In the genomic region with DNA sequence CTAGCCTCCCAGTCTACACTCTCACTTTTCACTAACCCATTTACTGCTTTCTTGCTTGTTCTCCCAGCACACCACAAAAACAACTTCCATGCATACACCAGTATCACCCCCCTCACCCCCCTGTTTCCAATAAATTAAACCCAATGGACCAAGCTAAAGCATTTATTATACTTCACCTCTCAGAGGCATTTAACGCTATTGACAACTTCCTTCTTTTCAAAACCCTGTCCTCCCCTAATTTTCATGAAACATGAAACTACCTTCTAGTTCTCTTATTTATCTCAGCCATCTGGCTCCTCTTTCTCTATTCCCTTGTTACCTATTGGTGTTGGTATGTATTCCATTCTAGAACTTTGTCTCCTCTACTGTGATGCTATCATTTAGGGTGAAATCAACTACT, we compare ENCODE assay signal across 2 cellular contexts.
TF ChIP-seq lines count a peak whose summit lies in the region.

No MANE protein-coding gene starts in this region.

TF ChIP-seq in IMR-90, 13 proteins besides CTCF, POLR2A, EP300 and RAD21:
- TF ChIP-seq, protein P1, sequence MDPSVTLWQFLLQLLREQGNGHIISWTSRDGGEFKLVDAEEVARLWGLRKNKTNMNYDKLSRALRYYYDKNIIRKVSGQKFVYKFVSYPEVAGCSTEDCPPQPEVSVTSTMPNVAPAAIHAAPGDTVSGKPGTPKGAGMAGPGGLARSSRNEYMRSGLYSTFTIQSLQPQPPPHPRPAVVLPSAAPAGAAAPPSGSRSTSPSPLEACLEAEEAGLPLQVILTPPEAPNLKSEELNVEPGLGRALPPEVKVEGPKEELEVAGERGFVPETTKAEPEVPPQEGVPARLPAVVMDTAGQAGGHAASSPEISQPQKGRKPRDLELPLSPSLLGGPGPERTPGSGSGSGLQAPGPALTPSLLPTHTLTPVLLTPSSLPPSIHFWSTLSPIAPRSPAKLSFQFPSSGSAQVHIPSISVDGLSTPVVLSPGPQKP (IDR thresholded peaks at IDR 0.05; ENCODE audit: borderline replicate concordance, low read depth, low read length): no peak
- TF ChIP-seq SMC3 (IDR thresholded peaks at IDR 0.05; ENCODE audit: low read depth, low read length) (no peak), CHD1 (IDR thresholded peaks at IDR 0.05; ENCODE audit: low read depth, low read length) (no peak), NFE2L2 (IDR thresholded peaks at IDR 0.05; ENCODE audit: low read depth, low read length) (no peak), MAZ (IDR thresholded peaks at IDR 0.05; ENCODE audit: borderline replicate concordance, low read depth, low read length) (no peak), MXI1 (IDR thresholded peaks at IDR 0.05; ENCODE audit: borderline replicate concordance, low read depth, low read length) (no peak), RCOR1 (IDR thresholded peaks at IDR 0.05; ENCODE audit: insufficient replicate concordance, low read length) (no peak), RFX5 (IDR thresholded peaks at IDR 0.05; ENCODE audit: low read depth, low read length) (no peak), FOS (IDR thresholded peaks at IDR 0.05; ENCODE audit: low read depth, low read length) (no peak), USF2 (IDR thresholded peaks at IDR 0.05; ENCODE audit: low read depth, low read length) (no peak), BHLHE40 (IDR thresholded peaks at IDR 0.05; ENCODE audit: low read depth, low read length) (no peak), CEBPB (IDR thresholded peaks at IDR 0.05; ENCODE audit: low read depth, low read length) (no peak), MAFK (IDR thresholded peaks at IDR 0.05; ENCODE audit: low read depth, low read length) (no peak)

TF ChIP-seq in HepG2, 621 proteins besides CTCF, POLR2A, EP300 and RAD21:
- TF ChIP-seq PBX3 (CRISPR knock-in tag; IDR thresholded peaks at IDR 0.05; ENCODE audit: borderline replicate concordance): no peak
- no peak for TF ChIP-seq FOXM1 (CRISPR knock-in tag; IDR thresholded peaks at IDR 0.05)
- TF ChIP-seq, protein P2, sequence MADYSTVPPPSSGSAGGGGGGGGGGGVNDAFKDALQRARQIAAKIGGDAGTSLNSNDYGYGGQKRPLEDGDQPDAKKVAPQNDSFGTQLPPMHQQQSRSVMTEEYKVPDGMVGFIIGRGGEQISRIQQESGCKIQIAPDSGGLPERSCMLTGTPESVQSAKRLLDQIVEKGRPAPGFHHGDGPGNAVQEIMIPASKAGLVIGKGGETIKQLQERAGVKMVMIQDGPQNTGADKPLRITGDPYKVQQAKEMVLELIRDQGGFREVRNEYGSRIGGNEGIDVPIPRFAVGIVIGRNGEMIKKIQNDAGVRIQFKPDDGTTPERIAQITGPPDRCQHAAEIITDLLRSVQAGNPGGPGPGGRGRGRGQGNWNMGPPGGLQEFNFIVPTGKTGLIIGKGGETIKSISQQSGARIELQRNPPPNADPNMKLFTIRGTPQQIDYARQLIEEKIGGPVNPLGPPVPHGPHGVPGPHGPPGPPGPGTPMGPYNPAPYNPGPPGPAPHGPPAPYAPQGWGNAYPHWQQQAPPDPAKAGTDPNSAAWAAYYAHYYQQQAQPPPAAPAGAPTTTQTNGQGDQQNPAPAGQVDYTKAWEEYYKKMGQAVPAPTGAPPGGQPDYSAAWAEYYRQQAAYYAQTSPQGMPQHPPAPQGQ (CRISPR knock-in tag; IDR thresholded peaks at IDR 0.05; ENCODE audit: borderline replicate concordance): no peak
- TF ChIP-seq SMARCE1 (IDR thresholded peaks at IDR 0.05; ENCODE audit: borderline replicate concordance): no peak
- no peak for TF ChIP-seq TARDBP (CRISPR knock-in tag; IDR thresholded peaks at IDR 0.05)
- TF ChIP-seq, protein P3, sequence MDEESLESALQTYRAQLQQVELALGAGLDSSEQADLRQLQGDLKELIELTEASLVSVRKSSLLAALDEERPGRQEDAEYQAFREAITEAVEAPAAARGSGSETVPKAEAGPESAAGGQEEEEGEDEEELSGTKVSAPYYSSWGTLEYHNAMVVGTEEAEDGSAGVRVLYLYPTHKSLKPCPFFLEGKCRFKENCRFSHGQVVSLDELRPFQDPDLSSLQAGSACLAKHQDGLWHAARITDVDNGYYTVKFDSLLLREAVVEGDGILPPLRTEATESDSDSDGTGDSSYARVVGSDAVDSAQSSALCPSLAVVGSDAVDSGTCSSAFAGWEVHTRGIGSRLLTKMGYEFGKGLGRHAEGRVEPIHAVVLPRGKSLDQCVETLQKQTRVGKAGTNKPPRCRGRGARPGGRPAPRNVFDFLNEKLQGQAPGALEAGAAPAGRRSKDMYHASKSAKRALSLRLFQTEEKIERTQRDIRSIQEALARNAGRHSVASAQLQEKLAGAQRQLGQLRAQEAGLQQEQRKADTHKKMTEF (CRISPR knock-in tag; IDR thresholded peaks at IDR 0.05): no peak
- TF ChIP-seq HOXA5 (CRISPR knock-in tag; IDR thresholded peaks at IDR 0.05): no peak
- TF ChIP-seq MAFK (conservative IDR thresholded peaks at IDR 0.05 in 1 of 2, IDR thresholded peaks at IDR 0.05 in 1 of 2; ENCODE audit: low read length in 2 of 2): no peak
- TF ChIP-seq ZFP41 (CRISPR knock-in tag; IDR thresholded peaks at IDR 0.05; ENCODE audit: borderline replicate concordance): no peak
- TF ChIP-seq MEF2D (CRISPR knock-in tag; IDR thresholded peaks at IDR 0.05): no peak
- TF ChIP-seq ZNF577 (CRISPR knock-in tag; IDR thresholded peaks at IDR 0.05; ENCODE audit: borderline replicate concordance, low read depth): no peak
- TF ChIP-seq KLF16 (CRISPR knock-in tag; IDR thresholded peaks at IDR 0.05): no peak
- TF ChIP-seq, protein P4, sequence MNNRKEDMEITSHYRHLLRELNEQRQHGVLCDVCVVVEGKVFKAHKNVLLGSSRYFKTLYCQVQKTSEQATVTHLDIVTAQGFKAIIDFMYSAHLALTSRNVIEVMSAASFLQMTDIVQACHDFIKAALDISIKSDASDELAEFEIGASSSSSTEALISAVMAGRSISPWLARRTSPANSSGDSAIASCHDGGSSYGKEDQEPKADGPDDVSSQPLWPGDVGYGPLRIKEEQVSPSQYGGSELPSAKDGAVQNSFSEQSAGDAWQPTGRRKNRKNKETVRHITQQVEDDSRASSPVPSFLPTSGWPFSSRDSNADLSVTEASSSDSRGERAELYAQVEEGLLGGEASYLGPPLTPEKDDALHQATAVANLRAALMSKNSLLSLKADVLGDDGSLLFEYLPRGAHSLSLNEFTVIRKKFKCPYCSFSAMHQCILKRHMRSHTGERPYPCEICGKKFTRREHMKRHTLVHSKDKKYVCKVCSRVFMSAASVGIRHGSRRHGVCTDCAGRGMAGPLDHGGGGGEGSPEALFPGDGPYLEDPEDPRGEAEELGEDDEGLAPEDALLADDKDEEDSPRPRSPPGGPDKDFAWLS (CRISPR knock-in tag; IDR thresholded peaks at IDR 0.05; ENCODE audit: borderline replicate concordance): no peak
